In the genomic region with DNA sequence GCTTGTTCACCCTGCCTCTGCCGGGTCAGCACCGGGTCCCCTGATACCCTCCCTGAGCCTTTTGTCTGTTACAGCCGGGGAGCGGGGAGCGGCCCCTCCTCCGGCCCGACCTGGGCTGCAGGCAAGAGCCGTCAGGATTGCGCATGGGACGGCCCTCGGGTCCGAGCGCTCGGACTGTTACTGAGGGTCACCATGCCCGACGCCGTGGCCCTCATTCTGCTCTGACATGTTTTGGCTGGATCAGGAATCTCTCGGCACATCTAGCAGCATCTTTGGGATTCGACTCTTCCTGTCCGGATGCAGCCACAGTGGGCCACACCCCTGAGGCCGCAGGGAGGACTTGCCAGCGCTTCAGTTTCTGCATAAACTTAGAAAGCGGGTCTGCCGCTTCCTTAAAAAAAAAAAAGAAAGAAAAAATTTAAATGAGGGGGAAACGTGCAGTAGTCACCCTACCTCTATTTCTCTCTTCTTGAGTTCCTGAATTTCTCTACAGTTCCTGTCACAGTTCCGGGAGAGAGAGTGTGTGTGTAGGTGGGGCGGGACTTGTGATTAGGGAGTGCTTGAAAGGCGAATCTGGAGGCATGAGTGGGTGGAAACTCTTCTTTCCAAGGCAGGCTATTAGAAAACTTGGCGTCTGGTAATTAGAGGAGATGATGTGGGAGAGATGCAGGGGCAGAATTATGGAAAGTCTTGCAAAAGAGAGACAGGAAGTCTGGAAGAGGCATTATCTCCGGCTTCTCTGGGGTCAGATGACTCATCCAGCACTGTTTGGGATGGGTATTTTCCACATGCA, we compare ENCODE assay signal across 8 cellular contexts. TPM values are rescaled to one million over a fixed set of nuclear protein-coding genes. Genes with fewer than 3 reads are reported as not detected.
DNase-seq lines count a peak whose midpoint lies in the region; ATAC-seq and TF ChIP-seq lines count a peak whose summit lies in the region.

No MANE protein-coding gene starts in this region.

- H3K9me3 ChIP-seq in BE2C, result no peaks in the 10 kb centered on the region

- no peak for TF ChIP-seq CTCF in BE2C (IDR thresholded peaks at IDR 0.05; ENCODE audit: low read depth, low read length)
- no peak for TF ChIP-seq CTCF in VCaP (conservative IDR thresholded peaks at IDR 0.05)

- intact Hi-C loops in dendritic cell treated with granulocyte-macrophage colony-stimulating factor and Interleukin-4, amounts not matched to agents 40 ng/mL and 50 ng/mL, for 4 days (cut with micrococcal nuclease), result loop anchor here (5.0 to 10.0 kb wide), 2 partner anchors 199 to 226 kb away; partner anchors contain the start of gene ZC3H8

- peak overlapping the region; percentile 78 for H3K4me3 ChIP-seq in BE2C (ENCODE audit: low read depth, low read length)

- H3K36me3 Mint-ChIP-seq in dendritic cell treated with granulocyte-macrophage colony-stimulating factor and Interleukin-4, amounts not matched to agents 40 ng/mL and 50 ng/mL, for 4 days (ENCODE audit: low read depth), result peaks cover 30% of the 10 kb centered on the region

- H3K4me3 Mint-ChIP-seq in dendritic cell treated with granulocyte-macrophage colony-stimulating factor and Interleukin-4, amounts not matched to agents 40 ng/mL and 50 ng/mL, for 4 days, result peak overlapping the region; percentile 94

- no peaks in the 10 kb centered on the region for H3K27me3 Mint-ChIP-seq in dendritic cell treated with granulocyte-macrophage colony-stimulating factor and Interleukin-4, amounts not matched to agents 40 ng/mL and 50 ng/mL, for 4 days

- ATAC-seq in GM21367 (IDR thresholded peaks at IDR 0.05; ENCODE audit: unreplicated experiment) (peak; percentile 3), HG03095 (IDR thresholded peaks at IDR 0.05; ENCODE audit: unreplicated experiment) (no peak)

- peak overlapping the region; percentile 93 for H3K27ac ChIP-seq in VCaP

- H3K4me1 Mint-ChIP-seq in dendritic cell treated with granulocyte-macrophage colony-stimulating factor and Interleukin-4, amounts not matched to agents 40 ng/mL and 50 ng/mL, for 4 days (ENCODE audit: low read depth), result peaks cover 31% of the 10 kb centered on the region

- no peaks in the 10 kb centered on the region for H3K9me3 Mint-ChIP-seq in dendritic cell treated with granulocyte-macrophage colony-stimulating factor and Interleukin-4, amounts not matched to agents 40 ng/mL and 50 ng/mL, for 4 days

- H3K4me1 ChIP-seq in BE2C, result no peaks in the 10 kb centered on the region

- H3K36me3 ChIP-seq in BE2C, result no peaks in the 10 kb centered on the region

- peak; percentile 58 for DNase-seq in BE2C
- DNase-seq in NCI-H2029 (lab: John Stamatoyannopoulos, UW), result peak; percentile 40
- peak; percentile 90 for DNase-seq in left kidney (ENCODE audit: low read depth, low spot score)
- peak; percentile 24 for DNase-seq in stimulated activated CD4-positive, alpha-beta T cell treated with anti-CD3 and anti-CD28 coated beads, Interleukin-1b, Interleukin-23, amount 100 ng/mL, for 48 hours

- no peaks in the 10 kb centered on the region for H3K27me3 ChIP-seq in BE2C

- H3K27ac Mint-ChIP-seq in dendritic cell treated with granulocyte-macrophage colony-stimulating factor and Interleukin-4, amounts not matched to agents 40 ng/mL and 50 ng/mL, for 4 days, result peak overlapping the region; percentile 94

RNA-seq across cellular contexts. Expression of gene TMEM87B, which starts 1.0 kb away (rescaled TPM):
- 0.77 TPM for polyA plus RNA-seq in BE2C (2012; ENCODE audit: insufficient read depth, insufficient read length, low read depth)

Comparison
In these comparisons a context has a peak if more than half of its experiments do, and no peak if none do; other contexts are left out.
1. DNase-seq: peak in every context shown above with its lines; median percentile 90 in left kidney; 58 in BE2C; 40 in NCI-H2029; 24 in stimulated activated CD4-positive, alpha-beta T cell treated with anti-CD3 and anti-CD28 coated beads, Interleukin-1b, Interleukin-23, amount 100 ng/mL, for 48 hours.